21 cellular contexts compared by ENCODE assay signal in the genomic region with DNA sequence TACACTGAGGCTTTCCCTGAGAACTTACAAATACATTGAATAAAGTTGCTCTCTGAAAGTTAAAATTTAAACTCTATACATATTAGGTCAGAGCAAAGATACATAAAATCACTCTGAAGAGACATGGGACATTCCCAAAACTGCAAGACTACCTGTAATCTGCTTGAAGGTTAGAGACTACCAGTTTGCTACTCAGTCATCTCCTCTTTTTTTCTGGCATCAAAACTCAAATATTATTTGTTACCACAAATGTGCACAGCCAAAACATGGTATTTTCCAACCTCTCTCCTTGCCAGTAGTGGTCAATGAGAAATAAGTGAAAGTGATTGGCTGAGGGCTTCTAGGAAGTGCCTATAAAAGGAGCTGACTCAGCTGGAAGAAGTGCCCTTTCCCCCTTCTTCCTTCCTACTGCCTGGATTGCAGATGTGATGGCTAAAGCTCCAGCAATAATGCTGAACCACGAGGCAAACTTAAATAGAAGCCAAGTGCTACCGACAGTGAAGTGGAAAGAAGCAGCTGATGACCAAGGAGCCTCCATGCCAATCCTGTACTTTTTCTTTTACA. TPM values are rescaled to one million over a fixed set of nuclear protein-coding genes. Genes with fewer than 3 reads are reported as not detected.
DNase-seq lines count a peak whose midpoint lies in the region; ATAC-seq, FAIRE-seq and TF ChIP-seq lines count a peak whose summit lies in the region.
"Had no signal": no experiment of that assay in that cellular context is flagged by ENCODE, and none has a peak within 500 bp of the region (broad histone marks: within the 10 kb centered on the region; RNA-seq: fewer than 3 reads in every experiment).

No MANE protein-coding gene starts in this region.

- H3K9me3 ChIP-seq in astrocyte (ENCODE audit: insufficient read depth, low read depth, low read length) (no peaks in the 10 kb centered on the region), gastroesophageal sphincter (no peaks in the 10 kb centered on the region)
- H3K9me3 ChIP-seq: psoas muscle had no signal

- ATAC-seq in T-cell (replicated peaks in 1 of 4) (peak in 2 of 4 experiments; percentile 38 to 60), GM21786 (IDR thresholded peaks at IDR 0.05; ENCODE audit: unreplicated experiment) (no peak), GM19035 (IDR thresholded peaks at IDR 0.05; ENCODE audit: unreplicated experiment) (no peak), gastroesophageal sphincter (no peak)
- no peak for ATAC-seq in stimulated activated effector memory CD8-positive, alpha-beta T cell treated with anti-CD3 and anti-CD28 coated beads, Interleukin-12 subunit alpha, Interleukin-12 subunit beta, amount 100 ng/mL, for 72 hours
- ATAC-seq: psoas muscle had no signal

- no peak overlapping the region for H3K4me3 ChIP-seq in astrocyte (ENCODE audit: insufficient read depth, low read depth, low read length)
- H3K4me3 ChIP-seq in gastroesophageal sphincter, result no peak overlapping the region
- H3K4me3 ChIP-seq: psoas muscle had no signal

- no peak overlapping the region for H3K27ac ChIP-seq in astrocyte (ENCODE audit: low read depth, low read length)
- H3K27ac ChIP-seq in gastroesophageal sphincter, result no peak overlapping the region
- H3K27ac ChIP-seq: HL-60, psoas muscle had no signal

- peaks cover 32% of the 10 kb centered on the region for H3K36me3 Mint-ChIP-seq in activated naive CD4-positive, alpha-beta T cell treated with anti-CD3 and anti-CD28 coated beads, Interleukin-2, amount 10 ng/mL, durations not matched to agents 7 days and 5 days
- no peaks in the 10 kb centered on the region for H3K36me3 Mint-ChIP-seq in T-cell
- H3K36me3 Mint-ChIP-seq in astrocyte (ENCODE audit: low read depth, unreplicated experiment), result no peaks in the 10 kb centered on the region
- H3K36me3 Mint-ChIP-seq in stimulated activated effector memory CD8-positive, alpha-beta T cell treated with anti-CD3 and anti-CD28 coated beads, Interleukin-12 subunit alpha, Interleukin-12 subunit beta, amount 100 ng/mL, for 72 hours, result no peaks in the 10 kb centered on the region

- POLR2A ChIA-PET in T-cell (lab: Charles Lee), result no interaction called here

- H3K9ac ChIP-seq in astrocyte (ENCODE audit: low read length), result no peak overlapping the region

- H3K4me1 Mint-ChIP-seq in activated naive CD4-positive, alpha-beta T cell treated with anti-CD3 and anti-CD28 coated beads, Interleukin-2, amount 10 ng/mL, durations not matched to agents 7 days and 5 days, result peaks cover 46% of the 10 kb centered on the region
- H3K4me1 Mint-ChIP-seq in T-cell, result peaks cover 25 to 37% (median 36%) of the 10 kb centered on the region in 3 donors
- peaks cover 37% of the 10 kb centered on the region for H3K4me1 Mint-ChIP-seq in astrocyte (ENCODE audit: low read depth, unreplicated experiment)
- peaks cover 42% of the 10 kb centered on the region for H3K4me1 Mint-ChIP-seq in stimulated activated effector memory CD8-positive, alpha-beta T cell treated with anti-CD3 and anti-CD28 coated beads, Interleukin-12 subunit alpha, Interleukin-12 subunit beta, amount 100 ng/mL, for 72 hours

- FAIRE-seq in astrocyte (lab: Jason Lieb, UNC), result peak; percentile 55
- FAIRE-seq: small intestine had no signal

- WGBS in gastroesophageal sphincter (ENCODE audit: low coverage in 1 of 2), 2 donors, result 88% methylated on average over 2 of the region's 2 CpGs

- no peaks in the 10 kb centered on the region for H3K79me2 ChIP-seq in astrocyte (ENCODE audit: insufficient read depth, low read length)

- TF ChIP-seq POLR2A in gastroesophageal sphincter (IDR thresholded peaks at IDR 0.05), result no peak

- peaks cover 15% of the 10 kb centered on the region for H3K9me3 Mint-ChIP-seq in activated naive CD4-positive, alpha-beta T cell treated with anti-CD3 and anti-CD28 coated beads, Interleukin-2, amount 10 ng/mL, durations not matched to agents 7 days and 5 days
- H3K9me3 Mint-ChIP-seq in T-cell (no peaks in the 10 kb centered on the region), astrocyte (ENCODE audit: unreplicated experiment) (no peaks in the 10 kb centered on the region)
- no peaks in the 10 kb centered on the region for H3K9me3 Mint-ChIP-seq in stimulated activated effector memory CD8-positive, alpha-beta T cell treated with anti-CD3 and anti-CD28 coated beads, Interleukin-12 subunit alpha, Interleukin-12 subunit beta, amount 100 ng/mL, for 72 hours

- H3K27ac Mint-ChIP-seq in activated naive CD4-positive, alpha-beta T cell treated with anti-CD3 and anti-CD28 coated beads, Interleukin-2, amount 10 ng/mL, durations not matched to agents 7 days and 5 days, result peak overlapping the region; percentile 99
- H3K27ac Mint-ChIP-seq in T-cell (peak overlapping the region; percentile 91 to 96), astrocyte (ENCODE audit: unreplicated experiment) (peak overlapping the region; percentile 74)
- H3K27ac Mint-ChIP-seq in stimulated activated effector memory CD8-positive, alpha-beta T cell treated with anti-CD3 and anti-CD28 coated beads, Interleukin-12 subunit alpha, Interleukin-12 subunit beta, amount 100 ng/mL, for 72 hours, result peak overlapping the region; percentile 91

- H2AFZ ChIP-seq in astrocyte (ENCODE audit: low read depth, low read length), result no peak overlapping the region

- no peak overlapping the region for H3K4me3 Mint-ChIP-seq in activated naive CD4-positive, alpha-beta T cell treated with anti-CD3 and anti-CD28 coated beads, Interleukin-2, amount 10 ng/mL, durations not matched to agents 7 days and 5 days
- peak overlapping the region in 1 of 3 donors; percentile 52 for H3K4me3 Mint-ChIP-seq in T-cell
- no peak overlapping the region for H3K4me3 Mint-ChIP-seq in astrocyte (ENCODE audit: unreplicated experiment)
- peak overlapping the region; percentile 38 for H3K4me3 Mint-ChIP-seq in stimulated activated effector memory CD8-positive, alpha-beta T cell treated with anti-CD3 and anti-CD28 coated beads, Interleukin-12 subunit alpha, Interleukin-12 subunit beta, amount 100 ng/mL, for 72 hours

- CTCF ChIA-PET in activated naive CD4-positive, alpha-beta T cell treated with anti-CD3 and anti-CD28 coated beads, Interleukin-2, amount 10 ng/mL, durations not matched to agents 7 days and 5 days (lab: Charles Lee), result interaction anchor here (0.6 to 3.5 kb wide), 19 partner anchors 11 to 134 kb away, joined by 3 to 30 read pairs (median 6); no protein-coding TSS in a partner anchor
- CTCF ChIA-PET in T-cell (lab: Charles Lee), result interaction anchor here in 1 of 2 donors (0.7 to 2.3 kb wide), 5 partner anchors 13 to 131 kb away, joined by 3 to 14 read pairs (median 11); partner anchors contain the start of genes GPX8 and GZMK

- H4K20me1 ChIP-seq in astrocyte (ENCODE audit: insufficient read depth, low read length), result no peaks in the 10 kb centered on the region

- H3K4me1 ChIP-seq in astrocyte (ENCODE audit: insufficient read depth, low read length), result peaks cover 8% of the 10 kb centered on the region
- no peaks in the 10 kb centered on the region for H3K4me1 ChIP-seq in gastroesophageal sphincter
- H3K4me1 ChIP-seq: psoas muscle had no signal

- H3K4me2 ChIP-seq in astrocyte (ENCODE audit: low read length), result no peak overlapping the region

- TF ChIP-seq EP300 in gastroesophageal sphincter (IDR thresholded peaks at IDR 0.05), result no peak

- no peaks in the 10 kb centered on the region for H3K36me3 ChIP-seq in astrocyte (ENCODE audit: insufficient read depth, low read length)
- no peaks in the 10 kb centered on the region for H3K36me3 ChIP-seq in gastroesophageal sphincter

- TF ChIP-seq CTCF in astrocyte (IDR thresholded peaks at IDR 0.05; ENCODE audit: insufficient read depth, low read depth, low read length) (no peak), gastroesophageal sphincter (IDR thresholded peaks at IDR 0.05) (no peak)

- no peaks in the 10 kb centered on the region for H3K27me3 Mint-ChIP-seq in activated naive CD4-positive, alpha-beta T cell treated with anti-CD3 and anti-CD28 coated beads, Interleukin-2, amount 10 ng/mL, durations not matched to agents 7 days and 5 days
- H3K27me3 Mint-ChIP-seq in T-cell, result no peaks in the 10 kb centered on the region
- H3K27me3 Mint-ChIP-seq in astrocyte (ENCODE audit: low read depth, unreplicated experiment), result no peaks in the 10 kb centered on the region

- H3K27me3 ChIP-seq in astrocyte (ENCODE audit: insufficient read depth, low read length) (no peaks in the 10 kb centered on the region), gastroesophageal sphincter (no peaks in the 10 kb centered on the region)

- no peak for DNase-seq in activated naive CD4-positive, alpha-beta T cell treated with anti-CD3 and anti-CD28 coated beads, Interleukin-2, amount 10 ng/mL, durations not matched to agents 7 days and 5 days
- no peak for DNase-seq in activated naive CD4-positive, alpha-beta T cell treated with anti-CD3 and anti-CD28 coated beads, Interleukin-2, amount 50 U/mL, for 16 hours
- DNase-seq in T-cell, result no peak
- no peak for DNase-seq in astrocyte (ENCODE audit: low read depth)
- DNase-seq in stimulated activated effector memory CD8-positive, alpha-beta T cell treated with anti-CD3 and anti-CD28 coated beads, Interleukin-12 subunit alpha, Interleukin-12 subunit beta, amount 100 ng/mL, for 72 hours (ENCODE audit: low spot score in 2 of 2), result no peak
- DNase-seq: amygdala, caudate nucleus, erythroblast, midbrain, NCI-H187, NCI-H226, psoas muscle, substantia nigra, T-helper 9 cell had no signal

RNA-seq across cellular contexts. Expression of gene GZMK, which starts 13.8 kb away (rescaled TPM):
- total RNA-seq in T-cell (10 to 100 TPM in 4 of 5 donors, 1 to 10 TPM in 1; 5.4 to 38.8 (median 31.0) TPM), astrocyte (not detected in 2 replicates), gastroesophageal sphincter (1 to 10 TPM in 2 of 4 donors, under 1 TPM in 1, not detected in 1; 0.19 to 2.6 (median 1.8) TPM)
- total RNA-seq: Daoy, SK-MEL-5 had no signal

RNA-seq across cellular contexts. Expression of gene ESM1, which starts 52.5 kb away (rescaled TPM):
- total RNA-seq in T-cell (under 1 TPM in 3 of 5 donors, not detected in 2; 0.40 to 0.63 (median 0.43) TPM), astrocyte (0.54 TPM in 1 of 2 replicates, not detected in the other), gastroesophageal sphincter (under 1 TPM in 1 of 4 donors, not detected in 3; 0.13 TPM)
- total RNA-seq: SK-MEL-5 had no signal
